20 cellular contexts compared by ENCODE assay signal in the genomic region with DNA sequence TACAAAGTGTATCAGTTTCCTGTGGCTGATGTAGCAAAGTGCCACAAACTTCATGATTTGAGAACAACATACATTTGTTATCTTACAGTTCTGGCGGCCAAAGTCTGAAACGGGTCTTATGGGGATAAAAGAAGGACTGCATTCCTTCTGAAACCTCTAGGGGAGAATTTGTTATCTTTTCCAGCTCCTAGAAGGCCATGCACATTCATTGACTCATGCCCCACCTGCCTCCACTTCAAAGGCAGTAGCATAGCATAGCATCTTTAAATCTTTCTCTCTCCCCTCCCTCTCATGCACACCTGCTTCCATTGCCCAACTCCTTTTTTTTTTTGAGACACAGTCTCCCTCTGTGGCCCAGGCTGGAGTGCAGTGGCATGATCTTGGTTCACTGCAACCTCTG.
"Had no signal": no experiment of that assay in that cellular context is flagged by ENCODE, and none has a peak within 500 bp of the region (broad histone marks: within the 10 kb centered on the region; RNA-seq: fewer than 3 reads in every experiment).

No MANE protein-coding gene starts in this region.

- DNase-seq: cortex of kidney; effector memory CD8-positive, alpha-beta T cell; left ventricle myocardium superior; lower lobe of right lung; naive thymus-derived CD8-positive, alpha-beta T cell; nephron progenitor cell; occipital lobe; pancreas; retina; right lobe of liver; stimulated activated CD4-positive, alpha-beta T cell treated with anti-CD3 and anti-CD28 coated beads, Interleukin-12 subunit alpha, Interleukin-12 subunit beta, amount 100 ng/mL, for 4 hours; stimulated activated CD4-positive, alpha-beta T cell treated with anti-CD3 and anti-CD28 coated beads, Interleukin-1b, Interleukin-23, amount 100 ng/mL, for 48 hours; stimulated activated CD4-positive, alpha-beta T cell treated with anti-CD3 and anti-CD28 coated beads, Interleukin-4, amount 100 ng/mL, for 1 hour; stimulated activated CD8-positive, alpha-beta memory T cell treated with anti-CD3 and anti-CD28 coated beads, Interleukin-4, amount 100 ng/mL, for 48 hours; stimulated activated naive CD4-positive, alpha-beta T cell; stimulated activated naive CD8-positive, alpha-beta T cell treated with anti-CD3 and anti-CD28 coated beads, Interleukin-15, amount 100 ng/mL, for 72 hours; transverse colon had no signal

- H3K4me1 Mint-ChIP-seq: naive thymus-derived CD8-positive, alpha-beta T cell; stimulated activated naive CD8-positive, alpha-beta T cell treated with anti-CD3 and anti-CD28 coated beads, Interleukin-15, amount 100 ng/mL, for 72 hours had no signal

- H3K36me3 ChIP-seq: lower lobe of right lung, pancreas, right lobe of liver, suprapubic skin, transverse colon, vagina had no signal

- H3K4me2 ChIP-seq: smooth muscle cell had no signal

- H3K9me3 ChIP-seq: pancreas, right lobe of liver, suprapubic skin, transverse colon, vagina had no signal

- H3K4me1 ChIP-seq: pancreas had no signal

- H3K27ac Mint-ChIP-seq: effector memory CD8-positive, alpha-beta T cell; nephron progenitor cell; stimulated activated naive CD8-positive, alpha-beta T cell treated with anti-CD3 and anti-CD28 coated beads, Interleukin-15, amount 100 ng/mL, for 72 hours had no signal

- H3K27ac ChIP-seq: lower lobe of right lung, pancreas, right lobe of liver, suprapubic skin, transverse colon, vagina had no signal

- H3K4me3 ChIP-seq: lower lobe of right lung, pancreas, right lobe of liver, smooth muscle cell, suprapubic skin, transverse colon, vagina had no signal

- H3K4me3 Mint-ChIP-seq: effector memory CD8-positive, alpha-beta T cell; naive thymus-derived CD8-positive, alpha-beta T cell; nephron progenitor cell; stimulated activated naive CD8-positive, alpha-beta T cell treated with anti-CD3 and anti-CD28 coated beads, Interleukin-15, amount 100 ng/mL, for 72 hours had no signal

- H3K9me3 Mint-ChIP-seq: effector memory CD8-positive, alpha-beta T cell had no signal

- H3K27me3 ChIP-seq: right lobe of liver, suprapubic skin, transverse colon, vagina had no signal

- ATAC-seq: effector memory CD8-positive, alpha-beta T cell; left ventricle myocardium superior; lower lobe of right lung; naive thymus-derived CD8-positive, alpha-beta T cell; pancreas; right lobe of liver; stimulated activated naive CD8-positive, alpha-beta T cell treated with anti-CD3 and anti-CD28 coated beads, Interleukin-15, amount 100 ng/mL, for 72 hours had no signal

- H3K27me3 Mint-ChIP-seq: stimulated activated naive CD8-positive, alpha-beta T cell treated with anti-CD3 and anti-CD28 coated beads, Interleukin-15, amount 100 ng/mL, for 72 hours had no signal
